8 cellular contexts compared by ENCODE assay signal in the genomic region with DNA sequence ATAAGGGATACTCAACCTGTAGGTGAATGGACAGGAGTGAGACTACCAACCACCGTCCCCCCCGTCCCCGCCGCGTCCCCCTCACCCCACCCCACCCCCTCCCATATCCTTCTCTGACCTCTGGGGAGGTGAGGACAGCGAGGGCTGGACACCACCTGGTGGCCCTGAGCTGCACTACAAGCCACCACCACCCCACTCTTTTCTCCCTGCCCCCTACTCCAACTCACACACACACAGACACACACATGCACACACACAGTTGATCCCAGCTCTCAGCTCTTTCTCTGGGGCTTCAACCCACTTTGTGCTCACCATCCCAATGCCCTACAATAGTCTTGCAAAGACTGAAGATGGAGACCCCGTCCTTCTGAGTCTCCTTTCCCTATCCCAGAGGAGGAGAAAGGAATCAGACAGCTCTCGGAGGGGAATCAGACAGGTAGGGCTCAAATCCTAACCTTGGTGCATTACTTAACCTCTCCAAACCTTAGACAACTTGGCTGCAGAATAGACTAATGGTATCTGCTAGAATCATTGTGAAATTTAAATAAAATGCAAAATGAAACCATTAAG.
DNase-seq lines count a peak whose midpoint lies in the region; ATAC-seq and TF ChIP-seq lines count a peak whose summit lies in the region.

No MANE protein-coding gene starts in this region.

- H3K4me3 ChIP-seq in GM12875 (ENCODE audit: low read depth, low read length) = no peak overlapping the region

- ATAC-seq in HG03025 (IDR thresholded peaks at IDR 0.05; ENCODE audit: low FRiP score, unreplicated experiment) (no peak), GM21515 (IDR thresholded peaks at IDR 0.05; ENCODE audit: unreplicated experiment) (no peak)

- TF ChIP-seq CTCF in GM12875 (IDR thresholded peaks at IDR 0.05; ENCODE audit: borderline replicate concordance, insufficient read depth, low read depth, low read length) = peak; percentile 74

- DNase-seq in AG20443 (ENCODE audit: low spot score) = peak; percentile 80
- DNase-seq in OCI-M1 (lab: John Stamatoyannopoulos, UW) = peak; percentile 90
- peak; percentile 63 for DNase-seq in dermis blood vessel endothelial cell
- DNase-seq in mesenteric fat pad (ENCODE audit: low spot score) = peak; percentile 60
- no peak for DNase-seq in cerebellar cortex (ENCODE audit: low spot score)
